ENCODE assay signal across 8 cellular contexts in genomic region chr2:114286438-114286837, GRCh38.
"Had no signal": no experiment of that assay in that cellular context is flagged by ENCODE, and none has a peak within 500 bp of the region (broad histone marks: within the 10 kb centered on the region; RNA-seq: fewer than 3 reads in every experiment).

No MANE protein-coding gene starts in this region.

- DNase-seq: IMR-90, KBM-7, KG1 had no signal

- H3K36me3 Mint-ChIP-seq: IgD-negative memory B cell had no signal

- ATAC-seq: HepG2, K562 had no signal

- H3K27ac ChIP-seq: HL-60, KMS-11 had no signal

- H3K4me3 Mint-ChIP-seq: IgD-negative memory B cell had no signal

- H3K27ac Mint-ChIP-seq: IgD-negative memory B cell had no signal

- H3K4me3 ChIP-seq: K562 had no signal
